In genomic region chr14:84144166-84144565, GRCh38 we compare ENCODE assay signal across 17 cellular contexts.
DNase-seq lines count a peak whose midpoint lies in the region; ATAC-seq and TF ChIP-seq lines count a peak whose summit lies in the region.
"Had no signal": no experiment of that assay in that cellular context is flagged by ENCODE, and none has a peak within 500 bp of the region (broad histone marks: within the 10 kb centered on the region; RNA-seq: fewer than 3 reads in every experiment).

No MANE protein-coding gene starts in this region.

- H3K27ac Mint-ChIP-seq in chondrocyte (ENCODE audit: unreplicated experiment), result peak overlapping the region; percentile 77
- H3K27ac Mint-ChIP-seq in activated naive CD4-positive, alpha-beta T cell treated with anti-CD3 and anti-CD28 coated beads, Interleukin-2, amount 50 U/mL, for 72 hours, result no peak overlapping the region
- H3K27ac Mint-ChIP-seq: CD8-positive, alpha-beta memory T cell; IgD-negative memory B cell had no signal

- no peak overlapping the region for H2AK5ac ChIP-seq in IMR-90 (ENCODE audit: low read depth, low read length)

- in situ Hi-C loops in IMR-90 (cut with MboI; ENCODE audit: low sequenced_read_pairs), result no loop called here

- H2BK5ac ChIP-seq in IMR-90 (ENCODE audit: low read depth, low read length, poor library complexity, severe bottlenecking), result no peak overlapping the region

- TF ChIP-seq POLR2A in IMR-90 (IDR thresholded peaks at IDR 0.05; ENCODE audit: low read depth, low read length), result no peak

- H2BK20ac ChIP-seq in IMR-90 (ENCODE audit: low read depth, low read length), result no peak overlapping the region

- CTCF ChIA-PET in IMR-90 (lab: Yijun Ruan, JAX), result no interaction called here

- H3K9me3 Mint-ChIP-seq in chondrocyte (ENCODE audit: low read depth), result peaks cover 5% of the 10 kb centered on the region
- H3K9me3 Mint-ChIP-seq in activated naive CD4-positive, alpha-beta T cell treated with anti-CD3 and anti-CD28 coated beads, Interleukin-2, amount 50 U/mL, for 72 hours, result peaks cover 4 to 16% of the 10 kb centered on the region in 2 donors

- no peak overlapping the region for H3K23ac ChIP-seq in IMR-90 (ENCODE audit: low read depth, low read length)

- H3K4ac ChIP-seq in IMR-90 (ENCODE audit: low read depth, low read length), result no peak overlapping the region

- TF ChIP-seq CTCF in IMR-90 (conservative IDR thresholded peaks at IDR 0.05; ENCODE audit: low read depth, low read length) (no peak), chondrocyte (IDR thresholded peaks at IDR 0.05) (no peak)

- no peak overlapping the region for H3K4me2 ChIP-seq in IMR-90 (ENCODE audit: low read depth, low read length)
- H3K4me2 ChIP-seq: BLaER1 had no signal

- no peak overlapping the region for H3K56ac ChIP-seq in IMR-90 (ENCODE audit: extremely low read depth, insufficient read depth, low read length)

- no peaks in the 10 kb centered on the region for H3K4me1 ChIP-seq in IMR-90 (ENCODE audit: control insufficient read depth, insufficient read depth, low read length)
- H3K4me1 ChIP-seq: BLaER1, Peyer's patch had no signal

- no peak overlapping the region for H2BK15ac ChIP-seq in IMR-90 (ENCODE audit: low read depth, low read length)

- no peak overlapping the region for H3K4me3 ChIP-seq in IMR-90 (ENCODE audit: insufficient read depth, low read depth, low read length)
- H3K4me3 ChIP-seq: BLaER1, Peyer's patch had no signal

- no peak overlapping the region for H4K5ac ChIP-seq in IMR-90 (ENCODE audit: low read depth, low read length)

- no peak overlapping the region for H2AFZ ChIP-seq in IMR-90 (replicated peaks; ENCODE audit: low read length, poor library complexity)

- no peak overlapping the region for H2BK120ac ChIP-seq in IMR-90 (ENCODE audit: low read depth, low read length)

- H3K9ac ChIP-seq in IMR-90 (ENCODE audit: low read depth, low read length), result no peak overlapping the region
- H3K9ac ChIP-seq: BLaER1 had no signal

- H3K18ac ChIP-seq in IMR-90 (ENCODE audit: low read depth, low read length), result no peak overlapping the region

- WGBS in IMR-90 (ENCODE audit: extremely low coverage in 2 of 2, insufficient read length in 1 of 2), 2 experiments, result no CpG with 5 or more reads among the region's 2 CpGs

- peak; percentile 28 for DNase-seq in IMR-90
- DNase-seq in chondrocyte (ENCODE audit: low spot score), result no peak
- DNase-seq in kidney glomerular epithelial cell (lab: John Stamatoyannopoulos, UW), result peak; percentile 11
- no peak for DNase-seq in NCI-H524 (lab: John Stamatoyannopoulos, UW)
- DNase-seq in HuH-7.5 (ENCODE audit: low spot score), result no peak
- no peak for DNase-seq in inferior parietal cortex (ENCODE audit: extremely low spot score)
- DNase-seq in activated naive CD4-positive, alpha-beta T cell treated with anti-CD3 and anti-CD28 coated beads, Interleukin-2, amount 50 U/mL, for 72 hours (ENCODE audit: low spot score in 2 of 2), result no peak
- DNase-seq: CD8-positive, alpha-beta memory T cell; H7; NCI-H1417 treated with DMSO at 0.1 percent for 48 hours; NCI-H2029; NCI-H2171 treated with DMSO at 0.1 percent for 48 hours; NCI-H510A; Peyer's patch; Right ventricle myocardium superior had no signal

- POLR2A ChIA-PET in IMR-90 (lab: Charles Lee; ENCODE audit: unreplicated experiment), result no interaction called here

- dilution Hi-C loops in IMR-90 (cut with HindIII; ENCODE audit: low sequenced_read_pairs, unreplicated experiment), result no loop called here

- ATAC-seq in IMR-90 (ENCODE audit: low read depth), result peak; percentile 73
- no peak for ATAC-seq in activated naive CD4-positive, alpha-beta T cell treated with anti-CD3 and anti-CD28 coated beads, Interleukin-2, amount 50 U/mL, for 72 hours

- no peak overlapping the region for H3K14ac ChIP-seq in IMR-90 (replicated peaks; ENCODE audit: low read depth, low read length)

- H4K20me1 ChIP-seq in IMR-90 (ENCODE audit: insufficient read depth, low read length), result no peaks in the 10 kb centered on the region
- H4K20me1 ChIP-seq: BLaER1 had no signal

- no peak overlapping the region for H3K4me3 Mint-ChIP-seq in chondrocyte (ENCODE audit: unreplicated experiment)
- H3K4me3 Mint-ChIP-seq: CD8-positive, alpha-beta memory T cell; IgD-negative memory B cell had no signal

- TF ChIP-seq RAD21 in IMR-90 (IDR thresholded peaks at IDR 0.05; ENCODE audit: low read length), result no peak

- no peak overlapping the region for H3K27ac ChIP-seq in IMR-90 (ENCODE audit: insufficient read depth, low read length)
- H3K27ac ChIP-seq: BLaER1, Peyer's patch had no signal

- no peak overlapping the region for H2AK9ac ChIP-seq in IMR-90 (replicated peaks; ENCODE audit: low read depth, low read length, poor library complexity)

- H4K8ac ChIP-seq in IMR-90 (ENCODE audit: low read depth in 2 of 2, low read length in 2 of 2), result no peak overlapping the region

- no peaks in the 10 kb centered on the region for H3K9me3 ChIP-seq in IMR-90 (ENCODE audit: control insufficient read depth, insufficient read depth, low read length)
- H3K9me3 ChIP-seq: BLaER1, Peyer's patch had no signal

- H3K9me1 ChIP-seq in IMR-90 (ENCODE audit: insufficient read depth, low read length), result no peaks in the 10 kb centered on the region

- H3K27me3 ChIP-seq in IMR-90 (ENCODE audit: control insufficient read depth, insufficient read depth, low read length), result no peaks in the 10 kb centered on the region
- H3K27me3 ChIP-seq: BLaER1, Peyer's patch had no signal

- H3K79me1 ChIP-seq in IMR-90 (ENCODE audit: low read depth in 1 of 2, low read length in 2 of 2), result no peaks in the 10 kb centered on the region

- no peaks in the 10 kb centered on the region for H3K36me3 Mint-ChIP-seq in chondrocyte (ENCODE audit: low read depth)
- no peaks in the 10 kb centered on the region for H3K36me3 Mint-ChIP-seq in activated naive CD4-positive, alpha-beta T cell treated with anti-CD3 and anti-CD28 coated beads, Interleukin-2, amount 50 U/mL, for 72 hours
- H3K36me3 Mint-ChIP-seq: CD8-positive, alpha-beta memory T cell; IgD-negative memory B cell had no signal

- peaks cover 28% of the 10 kb centered on the region for H3K4me1 Mint-ChIP-seq in chondrocyte (ENCODE audit: low read depth)
- H3K4me1 Mint-ChIP-seq: CD8-positive, alpha-beta memory T cell; IgD-negative memory B cell had no signal

- H3K36me3 ChIP-seq in IMR-90 (ENCODE audit: control insufficient read depth, insufficient read depth, low read length), result no peaks in the 10 kb centered on the region
- H3K36me3 ChIP-seq: BLaER1, Peyer's patch had no signal

- no peaks in the 10 kb centered on the region for H3K27me3 Mint-ChIP-seq in chondrocyte (ENCODE audit: low read depth)
- H3K27me3 Mint-ChIP-seq: CD8-positive, alpha-beta memory T cell; IgD-negative memory B cell had no signal

- no peak overlapping the region for H4K91ac ChIP-seq in IMR-90 (ENCODE audit: insufficient read depth, low read depth, low read length)

- BruUV-seq in IMR-90 (replicated peaks; lab: Mats Ljungman, UMichigan), result no TSS peak

- intact Hi-C loops in IMR-90 (cut with micrococcal nuclease), result no loop called here

TF ChIP-seq in IMR-90, 13 proteins besides CTCF, POLR2A, EP300 and RAD21:
- TF ChIP-seq CHD1 (IDR thresholded peaks at IDR 0.05; ENCODE audit: low read depth, low read length), result no peak
- no peak for TF ChIP-seq NFE2L2 (IDR thresholded peaks at IDR 0.05; ENCODE audit: low read depth, low read length)
- TF ChIP-seq MXI1 (IDR thresholded peaks at IDR 0.05; ENCODE audit: borderline replicate concordance, low read depth, low read length), result no peak
- no peak for TF ChIP-seq SMC3 (IDR thresholded peaks at IDR 0.05; ENCODE audit: low read depth, low read length)
- TF ChIP-seq RCOR1 (IDR thresholded peaks at IDR 0.05; ENCODE audit: insufficient replicate concordance, low read length), result no peak
- no peak for TF ChIP-seq MAZ (IDR thresholded peaks at IDR 0.05; ENCODE audit: borderline replicate concordance, low read depth, low read length)
- TF ChIP-seq ELK1 (IDR thresholded peaks at IDR 0.05; ENCODE audit: borderline replicate concordance, low read depth, low read length), result no peak
- TF ChIP-seq BHLHE40 (IDR thresholded peaks at IDR 0.05; ENCODE audit: low read depth, low read length), result no peak
- TF ChIP-seq RFX5 (IDR thresholded peaks at IDR 0.05; ENCODE audit: low read depth, low read length), result no peak
- no peak for TF ChIP-seq MAFK (IDR thresholded peaks at IDR 0.05; ENCODE audit: low read depth, low read length)
- no peak for TF ChIP-seq CEBPB (IDR thresholded peaks at IDR 0.05; ENCODE audit: low read depth, low read length)
- TF ChIP-seq FOS (IDR thresholded peaks at IDR 0.05; ENCODE audit: low read depth, low read length), result no peak
- TF ChIP-seq USF2 (IDR thresholded peaks at IDR 0.05; ENCODE audit: low read depth, low read length), result no peak

Comparison
In these comparisons a context has a peak if more than half of its experiments do, and no peak if none do; other contexts are left out.
1. DNase-seq: peak in IMR-90 (single experiment) and kidney glomerular epithelial cell (single experiment); none in chondrocyte (single experiment), NCI-H524 (0 of 2), HuH-7.5 (single experiment), inferior parietal cortex (single experiment) and activated naive CD4-positive, alpha-beta T cell treated with anti-CD3 and anti-CD28 coated beads, Interleukin-2, amount 50 U/mL, for 72 hours (0 of 2).